Comparison of ENCODE assay signal across 1 cellular context in the genomic region with DNA sequence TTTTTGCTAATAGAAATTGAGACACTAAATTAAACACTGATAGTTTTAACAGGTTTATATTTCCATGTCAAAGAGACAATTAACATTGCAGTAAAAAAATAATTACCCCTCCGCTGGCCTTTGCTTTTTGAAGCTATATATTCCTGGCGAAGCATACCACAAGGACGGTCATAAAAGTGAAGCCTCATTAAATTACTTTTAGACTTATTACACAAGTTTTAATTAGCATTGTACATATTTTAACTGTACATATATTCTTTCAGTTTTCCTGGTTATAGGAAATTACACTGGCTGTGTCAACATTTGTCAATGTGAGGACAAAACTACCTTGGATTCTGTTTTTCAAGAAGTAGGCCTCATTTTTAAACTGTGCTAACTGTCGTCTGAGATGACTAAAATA.
TF ChIP-seq lines count a peak whose summit lies in the region.

No MANE protein-coding gene starts in this region.

TF ChIP-seq in IMR-90, 13 proteins besides CTCF, POLR2A, EP300 and RAD21:
- TF ChIP-seq, protein P1, sequence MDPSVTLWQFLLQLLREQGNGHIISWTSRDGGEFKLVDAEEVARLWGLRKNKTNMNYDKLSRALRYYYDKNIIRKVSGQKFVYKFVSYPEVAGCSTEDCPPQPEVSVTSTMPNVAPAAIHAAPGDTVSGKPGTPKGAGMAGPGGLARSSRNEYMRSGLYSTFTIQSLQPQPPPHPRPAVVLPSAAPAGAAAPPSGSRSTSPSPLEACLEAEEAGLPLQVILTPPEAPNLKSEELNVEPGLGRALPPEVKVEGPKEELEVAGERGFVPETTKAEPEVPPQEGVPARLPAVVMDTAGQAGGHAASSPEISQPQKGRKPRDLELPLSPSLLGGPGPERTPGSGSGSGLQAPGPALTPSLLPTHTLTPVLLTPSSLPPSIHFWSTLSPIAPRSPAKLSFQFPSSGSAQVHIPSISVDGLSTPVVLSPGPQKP (IDR thresholded peaks at IDR 0.05; ENCODE audit: borderline replicate concordance, low read depth, low read length): no peak
- TF ChIP-seq NFE2L2 (IDR thresholded peaks at IDR 0.05; ENCODE audit: low read depth, low read length) (no peak), BHLHE40 (IDR thresholded peaks at IDR 0.05; ENCODE audit: low read depth, low read length) (no peak), MXI1 (IDR thresholded peaks at IDR 0.05; ENCODE audit: borderline replicate concordance, low read depth, low read length) (no peak), MAZ (IDR thresholded peaks at IDR 0.05; ENCODE audit: borderline replicate concordance, low read depth, low read length) (no peak), CEBPB (IDR thresholded peaks at IDR 0.05; ENCODE audit: low read depth, low read length) (no peak), MAFK (IDR thresholded peaks at IDR 0.05; ENCODE audit: low read depth, low read length) (no peak), SMC3 (IDR thresholded peaks at IDR 0.05; ENCODE audit: low read depth, low read length) (no peak), CHD1 (IDR thresholded peaks at IDR 0.05; ENCODE audit: low read depth, low read length) (no peak), RCOR1 (IDR thresholded peaks at IDR 0.05; ENCODE audit: insufficient replicate concordance, low read length) (no peak), RFX5 (IDR thresholded peaks at IDR 0.05; ENCODE audit: low read depth, low read length) (no peak), FOS (IDR thresholded peaks at IDR 0.05; ENCODE audit: low read depth, low read length) (no peak)
- TF ChIP-seq, protein P2, sequence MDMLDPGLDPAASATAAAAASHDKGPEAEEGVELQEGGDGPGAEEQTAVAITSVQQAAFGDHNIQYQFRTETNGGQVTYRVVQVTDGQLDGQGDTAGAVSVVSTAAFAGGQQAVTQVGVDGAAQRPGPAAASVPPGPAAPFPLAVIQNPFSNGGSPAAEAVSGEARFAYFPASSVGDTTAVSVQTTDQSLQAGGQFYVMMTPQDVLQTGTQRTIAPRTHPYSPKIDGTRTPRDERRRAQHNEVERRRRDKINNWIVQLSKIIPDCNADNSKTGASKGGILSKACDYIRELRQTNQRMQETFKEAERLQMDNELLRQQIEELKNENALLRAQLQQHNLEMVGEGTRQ (IDR thresholded peaks at IDR 0.05; ENCODE audit: low read depth, low read length): no peak
